Comparison of ENCODE assay signal across 8 cellular contexts in genomic region chr1:169586395-169587255, GRCh38. TPM values are rescaled to one million over a fixed set of nuclear protein-coding genes. Genes with fewer than 3 reads are reported as not detected.
DNase-seq lines count a peak whose midpoint lies in the region; ATAC-seq and TF ChIP-seq lines count a peak whose summit lies in the region.

Gene F5, minus strand, starts transcription at chr1:169586481. Its CDS starts 95 bp downstream, at chr1:169586386.

- CTCF ChIA-PET in HEK293 (lab: Yijun Ruan, JAX): interaction anchor here (0.6 to 1.9 kb wide), 22 partner anchors 10 to 1068 kb away, joined by 3 to 12 read pairs (median 4); partner anchors contain the start of gene METTL18

- DNase-seq in GM10266 (ENCODE audit: extremely low spot score): peak; percentile 51
- DNase-seq in NAMALWA (ENCODE audit: low spot score): peak; percentile 45
- DNase-seq in T-helper 9 cell: peak; percentile 52
- DNase-seq in ascending aorta (ENCODE audit: low spot score in 2 of 2): peak; percentile 15 to 76
- peak in 48 of 51 donors; percentile 4 to 77 (median 50) for DNase-seq in hypothalamus (lab: John Stamatoyannopoulos, UW)
- DNase-seq in retinal pigment epithelial cell (ENCODE audit: low read depth): peak; percentile 20

- H3K27ac ChIP-seq in HEK293 (ENCODE audit: extremely low read depth, low read depth, low read length) (no peak within 1 kb of the TSS), ascending aorta (no peak within 1 kb of the TSS)

- H3K27me3 ChIP-seq in ascending aorta: no peaks in the 10 kb centered on the region

- TF ChIP-seq CTCF in GM10266 (IDR thresholded peaks at IDR 0.05; ENCODE audit: control insufficient read depth, insufficient read depth, low read depth, missing control alignments) (peak; percentile 63), HEK293 (tag by site-specific recombination; IDR thresholded peaks at IDR 0.05) (peak; percentile 75), ascending aorta (IDR thresholded peaks at IDR 0.05) (peak in 2 of 3 experiments; percentile 27 to 48), retinal pigment epithelial cell (conservative IDR thresholded peaks at IDR 0.05; ENCODE audit: low read depth, low read length) (peak; percentile 69)

- H3K4me1 ChIP-seq in HEK293 (ENCODE audit: control insufficient read depth, insufficient read depth, low read length) (no peaks in the 10 kb centered on the region), ascending aorta (no peaks in the 10 kb centered on the region)

- no peak for ATAC-seq in GM18873 (IDR thresholded peaks at IDR 0.05; ENCODE audit: low FRiP score, unreplicated experiment)

- POLR2A ChIA-PET in HEK293 (lab: Yijun Ruan, JAX): no interaction called here

- H3K4me3 ChIP-seq in HEK293 (ENCODE audit: low read depth, low read length) (peak within 1 kb of the TSS; percentile 3), ascending aorta (no peak within 1 kb of the TSS), retinal pigment epithelial cell (ENCODE audit: low read length) (no peak within 1 kb of the TSS)

- no peaks in the 10 kb centered on the region for H3K9me3 ChIP-seq in HEK293 (ENCODE audit: control insufficient read depth, insufficient read depth, low read depth, low read length)
- no peaks in the 10 kb centered on the region for H3K9me3 ChIP-seq in ascending aorta

- intact Hi-C loops in ascending aorta (cut with DNase I): no loop called here

- H3K36me3 ChIP-seq in HEK293 (ENCODE audit: control insufficient read depth in 2 of 2, insufficient read depth in 1 of 2, low read length in 2 of 2): no peaks in the 10 kb centered on the region
- no peaks in the 10 kb centered on the region for H3K36me3 ChIP-seq in ascending aorta

TF ChIP-seq in HEK293, 187 proteins besides CTCF, POLR2A, EP300 and RAD21 (continues in another document):
- TF ChIP-seq ZNF48 (tag by site-specific recombination; IDR thresholded peaks at IDR 0.05) (no peak), GFI1B (tag by site-specific recombination; IDR thresholded peaks at IDR 0.05) (no peak), ZBTB20 (tag by site-specific recombination; IDR thresholded peaks at IDR 0.05) (no peak), ZFP41 (tag by site-specific recombination; IDR thresholded peaks at IDR 0.05; ENCODE audit: borderline replicate concordance) (no peak), ZNF768 (tag by site-specific recombination; IDR thresholded peaks at IDR 0.05) (0 out of 2 replicates have a peak, but pooled peaks have one; percentile 34), ZNF404 (tag by site-specific recombination; IDR thresholded peaks at IDR 0.05) (no peak), ZNF138 (tag by site-specific recombination; IDR thresholded peaks at IDR 0.05; ENCODE audit: borderline replicate concordance) (no peak), ZNF654 (tag by site-specific recombination; IDR thresholded peaks at IDR 0.05; ENCODE audit: low read depth) (peak; percentile 50), RBAK (tag by site-specific recombination; IDR thresholded peaks at IDR 0.05) (no peak), ZNF274 (IDR thresholded peaks at IDR 0.05; ENCODE audit: low read length) (no peak), ZNF274 (tag by site-specific recombination; IDR thresholded peaks at IDR 0.05; ENCODE audit: borderline replicate concordance) (no peak), PRDM2 (tag by site-specific recombination; IDR thresholded peaks at IDR 0.05; ENCODE audit: borderline replicate concordance) (no peak), ZIC2 (tag by site-specific recombination; IDR thresholded peaks at IDR 0.05) (peak; percentile 92), ZNF830 (tag by site-specific recombination; IDR thresholded peaks at IDR 0.05; ENCODE audit: low read depth) (no peak)
- TF ChIP-seq, protein P1, sequence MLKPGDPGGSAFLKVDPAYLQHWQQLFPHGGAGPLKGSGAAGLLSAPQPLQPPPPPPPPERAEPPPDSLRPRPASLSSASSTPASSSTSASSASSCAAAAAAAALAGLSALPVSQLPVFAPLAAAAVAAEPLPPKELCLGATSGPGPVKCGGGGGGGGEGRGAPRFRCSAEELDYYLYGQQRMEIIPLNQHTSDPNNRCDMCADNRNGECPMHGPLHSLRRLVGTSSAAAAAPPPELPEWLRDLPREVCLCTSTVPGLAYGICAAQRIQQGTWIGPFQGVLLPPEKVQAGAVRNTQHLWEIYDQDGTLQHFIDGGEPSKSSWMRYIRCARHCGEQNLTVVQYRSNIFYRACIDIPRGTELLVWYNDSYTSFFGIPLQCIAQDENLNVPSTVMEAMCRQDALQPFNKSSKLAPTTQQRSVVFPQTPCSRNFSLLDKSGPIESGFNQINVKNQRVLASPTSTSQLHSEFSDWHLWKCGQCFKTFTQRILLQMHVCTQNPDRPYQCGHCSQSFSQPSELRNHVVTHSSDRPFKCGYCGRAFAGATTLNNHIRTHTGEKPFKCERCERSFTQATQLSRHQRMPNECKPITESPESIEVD (tag by site-specific recombination; IDR thresholded peaks at IDR 0.05): no peak
- TF ChIP-seq, protein P2, sequence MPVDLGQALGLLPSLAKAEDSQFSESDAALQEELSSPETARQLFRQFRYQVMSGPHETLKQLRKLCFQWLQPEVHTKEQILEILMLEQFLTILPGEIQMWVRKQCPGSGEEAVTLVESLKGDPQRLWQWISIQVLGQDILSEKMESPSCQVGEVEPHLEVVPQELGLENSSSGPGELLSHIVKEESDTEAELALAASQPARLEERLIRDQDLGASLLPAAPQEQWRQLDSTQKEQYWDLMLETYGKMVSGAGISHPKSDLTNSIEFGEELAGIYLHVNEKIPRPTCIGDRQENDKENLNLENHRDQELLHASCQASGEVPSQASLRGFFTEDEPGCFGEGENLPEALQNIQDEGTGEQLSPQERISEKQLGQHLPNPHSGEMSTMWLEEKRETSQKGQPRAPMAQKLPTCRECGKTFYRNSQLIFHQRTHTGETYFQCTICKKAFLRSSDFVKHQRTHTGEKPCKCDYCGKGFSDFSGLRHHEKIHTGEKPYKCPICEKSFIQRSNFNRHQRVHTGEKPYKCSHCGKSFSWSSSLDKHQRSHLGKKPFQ (tag by site-specific recombination; IDR thresholded peaks at IDR 0.05): no peak

RNA-seq across cellular contexts. Expression of gene F5, which starts in this region (rescaled TPM):
- not detected for total RNA-seq in ascending aorta

Comparison
In these comparisons a context has a peak if more than half of its experiments do, and no peak if none do; other contexts are left out.
1. Peak in DNase-seq in ascending aorta; RNA of the gene not detected or under 1 TPM.